Comparison of ENCODE assay signal across 8 cellular contexts in the genomic region with DNA sequence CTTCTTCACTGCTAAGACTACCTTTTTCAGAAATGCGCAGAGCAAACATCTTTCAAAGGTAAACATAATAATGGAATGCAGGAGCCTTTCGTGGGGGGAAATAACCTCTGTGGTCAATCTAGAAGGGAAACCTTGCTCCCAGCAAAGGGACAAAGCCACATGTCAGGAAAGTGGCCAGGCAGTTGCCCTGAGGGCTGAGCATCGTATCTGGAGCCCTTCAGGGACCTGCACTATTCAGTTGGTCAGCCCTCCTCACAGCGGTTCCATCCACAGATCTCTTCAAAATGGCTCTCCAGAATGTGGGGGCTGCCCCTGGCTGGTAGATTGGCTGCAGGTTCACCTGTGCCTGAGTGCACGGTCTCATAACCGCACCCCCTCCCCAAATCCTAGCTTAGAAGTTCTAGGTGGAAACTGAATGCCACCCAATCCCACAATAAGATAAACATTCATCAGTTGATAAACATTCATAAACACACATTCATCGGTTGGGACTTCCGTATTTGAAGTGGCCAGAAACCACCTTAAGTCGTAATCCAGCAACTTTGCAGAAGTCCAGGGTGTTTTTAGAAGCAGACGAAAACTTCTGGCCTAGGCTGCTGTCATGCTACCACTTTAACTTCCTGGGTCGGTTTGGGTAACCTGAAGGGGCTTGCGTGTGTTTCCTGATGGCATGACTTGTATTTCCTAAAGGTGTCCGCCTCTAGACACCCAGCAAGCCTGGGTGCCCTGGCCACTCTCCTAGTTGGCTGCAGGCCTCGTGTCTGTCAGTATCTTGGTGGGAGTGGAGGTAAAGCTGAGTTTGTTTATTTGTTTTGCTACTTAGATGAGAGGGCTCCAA. TPM values are rescaled to one million over a fixed set of nuclear protein-coding genes. Genes with fewer than 3 reads are reported as not detected.
A peak's percentile ranks its signal among the peaks of the same experiment; 100 is the strongest.
DNase-seq lines count a peak whose midpoint lies in the region; ATAC-seq and TF ChIP-seq lines count a peak whose summit lies in the region.

No MANE protein-coding gene starts in this region.

- H3K4me1 ChIP-seq in CD4-positive, CD25-positive, alpha-beta regulatory T cell (ENCODE audit: control insufficient read depth, insufficient read depth, low read length, poor library complexity, severe bottlenecking) = peaks cover 80% of the 10 kb centered on the region
- H3K4me1 ChIP-seq in HUES6 (ENCODE audit: control insufficient read depth, insufficient read depth, low read length) (peaks cover 26% of the 10 kb centered on the region), heart right ventricle (peaks cover 12 to 77% (median 49%) of the 10 kb centered on the region in 9 donors)

- H3K27ac ChIP-seq in CD4-positive, CD25-positive, alpha-beta regulatory T cell (ENCODE audit: insufficient read depth, low read length, poor library complexity, severe bottlenecking) = peak overlapping the region; percentile 83
- no peak overlapping the region for H3K27ac ChIP-seq in HUES6 (ENCODE audit: low read depth, low read length)
- H3K27ac ChIP-seq in heart right ventricle = peak overlapping the region; percentile 6 to 100 (median 66)

- no peaks in the 10 kb centered on the region for H3K27me3 ChIP-seq in CD4-positive, CD25-positive, alpha-beta regulatory T cell (ENCODE audit: control insufficient read depth, insufficient read depth, low read length)
- H3K27me3 ChIP-seq in HUES6 (ENCODE audit: control insufficient read depth, insufficient read depth, low read length) = peaks cover 56% of the 10 kb centered on the region
- H3K27me3 ChIP-seq in heart right ventricle = no peaks in the 10 kb centered on the region

- POLR2A ChIA-PET in WTC11 (lab: Charles Lee) = no interaction called here

- TF ChIP-seq CTCF in WTC11 (IDR thresholded peaks at IDR 0.05) (no peak), heart right ventricle (IDR thresholded peaks at IDR 0.05) (no peak)

- intact Hi-C loops in heart right ventricle (cut with DNase I) (no loop called here), posterior vena cava (cut with DNase I) (no loop called here)

- peaks cover 29% of the 10 kb centered on the region for H3K36me3 Mint-ChIP-seq in CD4-positive, CD25-positive, alpha-beta regulatory T cell
- no peaks in the 10 kb centered on the region for H3K36me3 Mint-ChIP-seq in WTC11

- H3K36me3 ChIP-seq in CD4-positive, CD25-positive, alpha-beta regulatory T cell (ENCODE audit: control insufficient read depth, insufficient read depth, low read length) = peaks cover 23% of the 10 kb centered on the region
- H3K36me3 ChIP-seq in HUES6 (ENCODE audit: control insufficient read depth, insufficient read depth, low read length) (no peaks in the 10 kb centered on the region), heart right ventricle (peaks cover 0 to 23% (median 0%) of the 10 kb centered on the region in 9 donors)

- H3K4me3 Mint-ChIP-seq in CD4-positive, CD25-positive, alpha-beta regulatory T cell = peak overlapping the region; percentile 92 to 99 (median 96)
- H3K4me3 Mint-ChIP-seq in WTC11 = peak overlapping the region; percentile 70

- no peaks in the 10 kb centered on the region for H3K27me3 Mint-ChIP-seq in CD4-positive, CD25-positive, alpha-beta regulatory T cell
- peaks cover 36% of the 10 kb centered on the region for H3K27me3 Mint-ChIP-seq in WTC11 (ENCODE audit: low read depth)

- H3K4me3 ChIP-seq in CD4-positive, CD25-positive, alpha-beta regulatory T cell (ENCODE audit: low read depth, low read length) = peak overlapping the region; percentile 99
- peak overlapping the region; percentile 71 for H3K4me3 ChIP-seq in HUES6 (ENCODE audit: low read depth, low read length)
- peak overlapping the region; percentile 22 to 78 (median 66) for H3K4me3 ChIP-seq in heart right ventricle
- peak overlapping the region; percentile 51 for H3K4me3 ChIP-seq in skeletal muscle cell (ENCODE audit: low read depth, low read length)

- H3K9me3 ChIP-seq in CD4-positive, CD25-positive, alpha-beta regulatory T cell (ENCODE audit: control insufficient read depth in 2 of 2, low read length in 2 of 2) = no peaks in the 10 kb centered on the region
- H3K9me3 ChIP-seq in HUES6 (ENCODE audit: control insufficient read depth, insufficient read depth, low read depth, low read length) (no peaks in the 10 kb centered on the region), heart right ventricle (no peaks in the 10 kb centered on the region)

- DNase-seq in CD4-positive, CD25-positive, alpha-beta regulatory T cell = peak; percentile 33 to 69 (median 40)
- no peak for DNase-seq in WTC11 (ENCODE audit: low spot score)
- no peak for DNase-seq in heart right ventricle
- DNase-seq in skeletal muscle cell (ENCODE audit: low read depth) = no peak
- no peak for DNase-seq in NCI-H345 (lab: John Stamatoyannopoulos, UW)
- DNase-seq in posterior vena cava (ENCODE audit: low spot score) = no peak

- 66 to 75% methylated on average over 14 of the region's 14 CpGs for WGBS in heart right ventricle, 2 donors

- peaks cover 0 to 2% (median 0%) of the 10 kb centered on the region in 7 donors for H3K9me3 Mint-ChIP-seq in CD4-positive, CD25-positive, alpha-beta regulatory T cell
- H3K9me3 Mint-ChIP-seq in WTC11 = no peaks in the 10 kb centered on the region

- H3K9ac ChIP-seq in HUES6 (ENCODE audit: low read length) = no peak overlapping the region

- peak in 1 of 2 donors; percentile 4 for ATAC-seq in CD4-positive, CD25-positive, alpha-beta regulatory T cell (ENCODE audit: low read depth in 2 of 2)
- no peak for ATAC-seq in WTC11
- ATAC-seq in heart right ventricle = no peak
- no peak for ATAC-seq in GM21786 (IDR thresholded peaks at IDR 0.05; ENCODE audit: unreplicated experiment)

- CTCF ChIA-PET in WTC11 (lab: Charles Lee) = interaction anchor here (1.1 to 4.4 kb wide), 6 partner anchors 8 to 88 kb away, joined by 3 to 49 read pairs (median 8); a partner anchor contains a TSS

- H3K4me1 Mint-ChIP-seq in CD4-positive, CD25-positive, alpha-beta regulatory T cell = peaks cover 14 to 78% (median 55%) of the 10 kb centered on the region in 4 donors
- peaks cover 36% of the 10 kb centered on the region for H3K4me1 Mint-ChIP-seq in WTC11

- H3K27ac Mint-ChIP-seq in CD4-positive, CD25-positive, alpha-beta regulatory T cell = peak overlapping the region; percentile 79 to 96 (median 93)
- no peak overlapping the region for H3K27ac Mint-ChIP-seq in WTC11

TF ChIP-seq in WTC11, 78 proteins besides CTCF, POLR2A, EP300 and RAD21:
- TF ChIP-seq, protein P1, sequence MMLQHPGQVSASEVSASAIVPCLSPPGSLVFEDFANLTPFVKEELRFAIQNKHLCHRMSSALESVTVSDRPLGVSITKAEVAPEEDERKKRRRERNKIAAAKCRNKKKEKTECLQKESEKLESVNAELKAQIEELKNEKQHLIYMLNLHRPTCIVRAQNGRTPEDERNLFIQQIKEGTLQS (CRISPR knock-in tag; conservative IDR thresholded peaks at IDR 0.05) = no peak
- TF ChIP-seq NR1H2 (CRISPR knock-in tag; IDR thresholded peaks at IDR 0.05) (no peak), ZNF416 (CRISPR knock-in tag; IDR thresholded peaks at IDR 0.05) (no peak), CBFB (CRISPR knock-in tag; IDR thresholded peaks at IDR 0.05; ENCODE audit: low read depth) (no peak)
TF ChIP-seq in WTC11: peak in this region for 0.

RNA-seq across cellular contexts. Expression of a gene that starts 50.5 kb away (rescaled TPM):
- 158 TPM for total RNA-seq in CD4-positive, CD25-positive, alpha-beta regulatory T cell
- 100 to 1,000 TPM; 224 to 258 (median 231) TPM for polyA plus RNA-seq in CD4-positive, CD25-positive, alpha-beta regulatory T cell
- total RNA-seq in WTC11 (2021) (1.7 to 2.1 TPM (median 1.7 TPM) in 3 replicates), heart right ventricle (10 to 100 TPM in 3 of 10 donors, 1 to 10 TPM in 7; 5.0 to 26.0 (median 7.0) TPM), posterior vena cava (10 to 100 TPM; 11.0 to 13.3 TPM)
- polyA plus RNA-seq in heart right ventricle = 1 to 10 TPM in 1 of 2 donors, under 1 TPM in 1; 0.90 to 2.4 TPM

RNA-seq across cellular contexts. Expression of a gene that starts 54.4 kb away (rescaled TPM):
- total RNA-seq in CD4-positive, CD25-positive, alpha-beta regulatory T cell = 35.7 TPM
- 10 to 100 TPM; 21.3 to 32.6 (median 26.7) TPM for polyA plus RNA-seq in CD4-positive, CD25-positive, alpha-beta regulatory T cell
- total RNA-seq in WTC11 (2021) = 35.7 to 36.8 TPM (median 35.9 TPM) in 3 replicates
- 10 to 100 TPM; 26.1 to 32.2 (median 29.5) TPM for total RNA-seq in heart right ventricle
- polyA plus RNA-seq in heart right ventricle = 10 to 100 TPM; 16.8 to 35.6 TPM
- total RNA-seq in posterior vena cava = 10 to 100 TPM; 32.4 to 34.3 TPM

Comparison
In these comparisons a context has a peak if more than half of its experiments do, and no peak if none do; other contexts are left out.
1. DNase-seq: peak in CD4-positive, CD25-positive, alpha-beta regulatory T cell (3 of 3); none in WTC11 (single experiment), heart right ventricle (0 of 2), skeletal muscle cell (single experiment), NCI-H345 (single experiment) and posterior vena cava (single experiment).
2. Peak in every context shown above with its lines, with median percentiles within 50 percentile points of each other: H3K4me3 ChIP-seq.